Comparison of ENCODE assay signal across 8 cellular contexts in the genomic region with DNA sequence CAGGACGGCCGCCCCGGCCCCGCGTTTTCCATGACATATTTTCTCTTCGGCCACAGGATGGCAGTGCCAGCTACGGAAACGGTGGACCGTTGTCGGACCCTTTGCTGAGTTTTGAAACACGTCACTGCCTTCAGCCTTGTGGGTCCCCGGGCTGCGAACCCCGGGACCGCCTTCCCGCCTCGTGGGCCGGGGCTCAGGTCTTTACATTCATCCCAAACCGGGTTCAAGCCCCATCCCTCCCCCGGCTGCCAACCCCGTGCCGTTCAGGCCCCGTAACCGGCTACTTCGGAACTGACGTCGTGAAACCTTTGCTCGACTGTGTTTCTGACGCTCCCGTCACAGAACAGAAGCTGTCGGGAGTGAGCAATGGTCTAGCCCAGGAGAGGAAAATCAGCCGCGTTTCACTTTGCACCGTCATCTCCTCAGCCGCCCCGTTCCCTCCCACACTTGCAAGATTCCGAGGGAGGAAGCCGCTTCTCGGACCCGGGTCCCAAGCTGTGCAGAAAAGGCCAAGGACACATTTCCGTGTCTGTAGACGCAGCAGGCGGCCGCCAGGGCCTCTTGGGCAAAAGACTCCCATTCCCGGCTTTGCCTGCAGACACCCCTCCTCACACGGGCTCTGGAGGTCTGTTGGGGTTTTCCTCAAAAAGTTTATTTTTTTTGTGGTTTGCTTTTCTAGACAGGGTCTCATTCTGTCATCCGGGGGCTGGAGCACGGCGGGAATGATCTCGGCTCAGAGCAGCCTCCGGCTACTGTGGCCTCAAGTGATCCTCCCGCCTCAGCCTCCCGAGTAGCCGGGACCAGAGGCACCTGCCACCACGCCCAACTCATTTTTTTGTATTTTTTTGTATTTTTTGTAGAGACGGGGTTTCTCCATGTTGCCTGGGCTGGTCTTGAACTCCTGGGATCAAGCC. TPM values are rescaled to one million over a fixed set of nuclear protein-coding genes. Genes with fewer than 3 reads are reported as not detected.
DNase-seq lines count a peak whose midpoint lies in the region; ATAC-seq and TF ChIP-seq lines count a peak whose summit lies in the region.

No MANE protein-coding gene starts in this region.

- H3K4me3 ChIP-seq in cardiac muscle cell, result peak overlapping the region; percentile 33
- H3K4me3 ChIP-seq in heart right ventricle, result peak overlapping the region in 3 of 10 donors; percentile 13 to 36 (median 29)
- H3K4me3 ChIP-seq in tibial nerve, result peak overlapping the region in 3 of 4 donors; percentile 7 to 52 (median 28)

- POLR2A ChIA-PET in activated CD4-positive, alpha-beta memory T cell treated with anti-CD3 and anti-CD28 coated beads, Interleukin-2, amount 10 ng/mL, durations not matched to agents 7 days and 5 days (lab: Charles Lee), result no interaction called here

- H3K9me3 ChIP-seq in cardiac muscle cell (ENCODE audit: low read depth), result no peaks in the 10 kb centered on the region
- H3K9me3 ChIP-seq in heart right ventricle, result no peaks in the 10 kb centered on the region
- H3K9me3 ChIP-seq in tibial nerve, result no peaks in the 10 kb centered on the region

- H3K4me1 ChIP-seq in cardiac muscle cell (ENCODE audit: low read depth), result no peaks in the 10 kb centered on the region
- peaks cover 0 to 6% (median 0%) of the 10 kb centered on the region in 9 donors for H3K4me1 ChIP-seq in heart right ventricle
- peaks cover 0 to 6% (median 0%) of the 10 kb centered on the region in 4 donors for H3K4me1 ChIP-seq in tibial nerve

- no peak for TF ChIP-seq EP300 in tibial nerve (IDR thresholded peaks at IDR 0.05)

- intact Hi-C loops in heart right ventricle (cut with DNase I), result loop anchor here in 1 of 10 donors (10.0 kb wide), 1 partner anchor 727 kb away; no protein-coding TSS in a partner anchor

- H3K36me3 Mint-ChIP-seq in activated CD4-positive, alpha-beta memory T cell treated with anti-CD3 and anti-CD28 coated beads, Interleukin-2, amount 10 ng/mL, durations not matched to agents 7 days and 5 days (ENCODE audit: low read depth), result no peaks in the 10 kb centered on the region

- 17 to 18% methylated on average over 56 of the region's 56 CpGs for WGBS in heart right ventricle, 2 donors
- 14 to 15% methylated on average over 48 to 51 of the region's 56 CpGs for WGBS in tibial nerve, 2 donors

- no peaks in the 10 kb centered on the region for H3K36me3 ChIP-seq in cardiac muscle cell
- no peaks in the 10 kb centered on the region for H3K36me3 ChIP-seq in heart right ventricle
- no peaks in the 10 kb centered on the region for H3K36me3 ChIP-seq in tibial nerve

- CTCF ChIA-PET in activated CD4-positive, alpha-beta memory T cell treated with anti-CD3 and anti-CD28 coated beads, Interleukin-2, amount 10 ng/mL, durations not matched to agents 7 days and 5 days (lab: Charles Lee), result no interaction called here

- peaks cover 11% of the 10 kb centered on the region for H3K27me3 ChIP-seq in cardiac muscle cell
- peaks cover 0 to 44% (median 34%) of the 10 kb centered on the region in 7 donors for H3K27me3 ChIP-seq in heart right ventricle
- H3K27me3 ChIP-seq in tibial nerve, result peaks cover 0 to 7% of the 10 kb centered on the region in 2 donors

- TF ChIP-seq POLR2A in tibial nerve (IDR thresholded peaks at IDR 0.05), result no peak

- no peak overlapping the region for H3K27ac Mint-ChIP-seq in activated CD4-positive, alpha-beta memory T cell treated with anti-CD3 and anti-CD28 coated beads, Interleukin-2, amount 10 ng/mL, durations not matched to agents 7 days and 5 days

- no peaks in the 10 kb centered on the region for H3K9me3 Mint-ChIP-seq in activated CD4-positive, alpha-beta memory T cell treated with anti-CD3 and anti-CD28 coated beads, Interleukin-2, amount 10 ng/mL, durations not matched to agents 7 days and 5 days

- in situ Hi-C loops in GM13976 (cut with MboI; ENCODE audit: low sequenced_read_pairs, unreplicated experiment), result no loop called here

- H3K27me3 Mint-ChIP-seq in activated CD4-positive, alpha-beta memory T cell treated with anti-CD3 and anti-CD28 coated beads, Interleukin-2, amount 10 ng/mL, durations not matched to agents 7 days and 5 days, result peaks cover 6% of the 10 kb centered on the region

- H3K27ac ChIP-seq in cardiac muscle cell (no peak overlapping the region), heart right ventricle (no peak overlapping the region), tibial nerve (peak overlapping the region in 1 of 4 donors; percentile 44)

- H3K4me3 Mint-ChIP-seq in activated CD4-positive, alpha-beta memory T cell treated with anti-CD3 and anti-CD28 coated beads, Interleukin-2, amount 10 ng/mL, durations not matched to agents 7 days and 5 days, result peak overlapping the region; percentile 17

- no peaks in the 10 kb centered on the region for H3K4me1 Mint-ChIP-seq in activated CD4-positive, alpha-beta memory T cell treated with anti-CD3 and anti-CD28 coated beads, Interleukin-2, amount 10 ng/mL, durations not matched to agents 7 days and 5 days

- ATAC-seq in heart right ventricle (no peak), HG03442 (IDR thresholded peaks at IDR 0.05; ENCODE audit: unreplicated experiment) (no peak), GM18498 (IDR thresholded peaks at IDR 0.05; ENCODE audit: unreplicated experiment) (no peak)

- DNase-seq in cardiac muscle cell (ENCODE audit: low read depth in 1 of 2, low spot score in 1 of 2), result peak in 1 of 2 donors; percentile 49
- no peak for DNase-seq in heart right ventricle
- DNase-seq in activated CD4-positive, alpha-beta memory T cell treated with anti-CD3 and anti-CD28 coated beads, Interleukin-2, amount 10 ng/mL, durations not matched to agents 7 days and 5 days, result no peak
- peak; percentile 39 for DNase-seq in iris pigment epithelial cell (ENCODE audit: low read depth)
- no peak for DNase-seq in tibial nerve (ENCODE audit: low spot score in 2 of 2)
- no peak for DNase-seq in GM13976 (ENCODE audit: low spot score)

- TF ChIP-seq CTCF in cardiac muscle cell (IDR thresholded peaks at IDR 0.05; ENCODE audit: low read depth, low read length), result no peak
- peak in 4 of 9 donors; percentile 7 to 29 (median 18) for TF ChIP-seq CTCF in heart right ventricle (IDR thresholded peaks at IDR 0.05)
- peak in 2 of 5 experiments; percentile 12 to 27 for TF ChIP-seq CTCF in tibial nerve (IDR thresholded peaks at IDR 0.05)
- TF ChIP-seq CTCF in GM13976 (IDR thresholded peaks at IDR 0.05; ENCODE audit: borderline replicate concordance, control extremely low read depth, extremely low read depth, insufficient read depth, missing control alignments), result no peak

RNA-seq across cellular contexts. Expression of a gene that starts 41.4 kb away (rescaled TPM):
- total RNA-seq in cardiac muscle cell (119 and 142 TPM in 2 replicates), heart right ventricle (100 to 1,000 TPM in 8 of 10 donors, 10 to 100 TPM in 2; 88.3 to 173 (median 128) TPM), tibial nerve (10 to 100 TPM; 20.4 to 59.4 (median 32.7) TPM)
- polyA plus RNA-seq in cardiac muscle cell (155 and 200 TPM in 2 replicates), heart right ventricle (100 to 1,000 TPM in 1 of 2 donors, 10 to 100 TPM in 1; 73.9 to 362 TPM)
- 10 to 100 TPM; 26.1 to 26.3 TPM for total RNA-seq in activated CD4-positive, alpha-beta memory T cell treated with anti-CD3 and anti-CD28 coated beads, Interleukin-2, amount 10 ng/mL, durations not matched to agents 7 days and 5 days
